16 cellular contexts compared by ENCODE assay signal in the genomic region with DNA sequence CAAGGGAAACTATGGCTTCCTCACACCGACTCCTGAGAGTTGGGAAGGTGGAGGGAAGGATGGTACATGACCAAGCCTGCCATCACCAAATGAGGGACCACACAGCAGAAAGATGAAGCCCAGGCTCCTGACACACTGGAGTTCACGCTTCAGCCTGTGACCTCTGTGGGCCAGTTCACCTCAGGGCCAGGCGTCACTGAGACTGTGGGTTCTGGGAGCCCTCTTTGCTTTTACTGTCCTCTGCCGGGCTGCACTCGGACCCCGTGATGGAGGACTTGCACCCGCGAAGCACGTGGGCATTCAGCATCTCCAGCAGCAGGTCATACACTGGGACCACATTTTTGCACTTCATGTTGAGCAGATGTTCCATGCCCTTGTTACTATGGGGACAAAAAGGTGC.
DNase-seq lines count a peak whose midpoint lies in the region; ATAC-seq, FAIRE-seq and TF ChIP-seq lines count a peak whose summit lies in the region.
"Had no signal": no experiment of that assay in that cellular context is flagged by ENCODE, and none has a peak within 500 bp of the region (broad histone marks: within the 10 kb centered on the region; RNA-seq: fewer than 3 reads in every experiment).

No MANE protein-coding gene starts in this region.

- peak; percentile 17 for FAIRE-seq in urothelium cell line (lab: Jason Lieb, UNC)
- FAIRE-seq: small intestine had no signal

- 95 to 96% methylated on average over 9 of the region's 9 CpGs for WGBS in heart right ventricle, 2 donors

- H3K27me3 Mint-ChIP-seq in activated T-helper 17 cell treated with anti-CD3 and anti-CD28 coated beads, Interleukin-2, amount 50 U/mL, for 72 hours, result no peaks in the 10 kb centered on the region
- no peaks in the 10 kb centered on the region for H3K27me3 Mint-ChIP-seq in memory B cell

- no peaks in the 10 kb centered on the region for H3K9me3 ChIP-seq in heart right ventricle
- H3K9me3 ChIP-seq: upper lobe of left lung had no signal

- DNase-seq in heart right ventricle (no peak), Right ventricle myocardium superior (no peak), memory B cell (ENCODE audit: low spot score in 2 of 2) (no peak), urothelium cell line (ENCODE audit: low spot score) (no peak), iPS-NIHi7 (ENCODE audit: extremely low spot score) (no peak), CD1c-positive myeloid dendritic cell (ENCODE audit: extremely low spot score) (no peak)
- DNase-seq: amniotic stem cell, COR-L47, MM.1S, NCI-H1930, NCI-H510A, small intestine, upper lobe of left lung had no signal

- H3K36me3 Mint-ChIP-seq in activated T-helper 17 cell treated with anti-CD3 and anti-CD28 coated beads, Interleukin-2, amount 50 U/mL, for 72 hours (ENCODE audit: low read depth), result peaks cover 11% of the 10 kb centered on the region
- peaks cover 7% of the 10 kb centered on the region for H3K36me3 Mint-ChIP-seq in memory B cell

- peak overlapping the region in 7 of 10 donors; percentile 50 to 70 (median 63) for H3K27ac ChIP-seq in heart right ventricle
- H3K27ac ChIP-seq: upper lobe of left lung had no signal

- H3K4me1 Mint-ChIP-seq in activated T-helper 17 cell treated with anti-CD3 and anti-CD28 coated beads, Interleukin-2, amount 50 U/mL, for 72 hours, result peaks cover 22% of the 10 kb centered on the region
- peaks cover 47% of the 10 kb centered on the region for H3K4me1 Mint-ChIP-seq in memory B cell

- peak in 3 of 8 donors; percentile 3 to 36 (median 12) for ATAC-seq in heart right ventricle
- ATAC-seq in Right ventricle myocardium superior (ENCODE audit: poor library complexity), result no peak
- no peak for ATAC-seq in activated T-helper 17 cell treated with anti-CD3 and anti-CD28 coated beads, Interleukin-2, amount 50 U/mL, for 72 hours (replicated peaks)
- no peak for ATAC-seq in memory B cell (ENCODE audit: low read depth)
- ATAC-seq in GM18517 (IDR thresholded peaks at IDR 0.05; ENCODE audit: unreplicated experiment), result no peak

- TF ChIP-seq CTCF in heart right ventricle (IDR thresholded peaks at IDR 0.05), result no peak

- no peaks in the 10 kb centered on the region for H3K27me3 ChIP-seq in heart right ventricle
- H3K27me3 ChIP-seq: upper lobe of left lung had no signal

- H3K4me3 Mint-ChIP-seq in activated T-helper 17 cell treated with anti-CD3 and anti-CD28 coated beads, Interleukin-2, amount 50 U/mL, for 72 hours, result peak overlapping the region; percentile 7
- no peak overlapping the region for H3K4me3 Mint-ChIP-seq in memory B cell
- H3K4me3 Mint-ChIP-seq: mesothelial cell of epicardium had no signal

- H3K9me3 Mint-ChIP-seq in activated T-helper 17 cell treated with anti-CD3 and anti-CD28 coated beads, Interleukin-2, amount 50 U/mL, for 72 hours, result no peaks in the 10 kb centered on the region
- H3K9me3 Mint-ChIP-seq in memory B cell, result no peaks in the 10 kb centered on the region
- H3K9me3 Mint-ChIP-seq: mesothelial cell of epicardium had no signal

- peaks cover 0 to 53% (median 10%) of the 10 kb centered on the region in 9 donors for H3K36me3 ChIP-seq in heart right ventricle

- intact Hi-C loops in heart right ventricle (cut with DNase I), result no loop called here
- intact Hi-C loops in Right ventricle myocardium superior (cut with DNase I), result no loop called here

- H3K27ac Mint-ChIP-seq in activated T-helper 17 cell treated with anti-CD3 and anti-CD28 coated beads, Interleukin-2, amount 50 U/mL, for 72 hours, result peak overlapping the region; percentile 76
- peak overlapping the region; percentile 75 for H3K27ac Mint-ChIP-seq in memory B cell
- H3K27ac Mint-ChIP-seq: mesothelial cell of epicardium had no signal

- H3K4me3 ChIP-seq in heart right ventricle, result no peak overlapping the region
- H3K4me3 ChIP-seq: upper lobe of left lung had no signal

- peaks cover 0 to 22% (median 10%) of the 10 kb centered on the region in 9 donors for H3K4me1 ChIP-seq in heart right ventricle
- H3K4me1 ChIP-seq: upper lobe of left lung had no signal
